ENCODE assay signal across 27 cellular contexts in the genomic region with DNA sequence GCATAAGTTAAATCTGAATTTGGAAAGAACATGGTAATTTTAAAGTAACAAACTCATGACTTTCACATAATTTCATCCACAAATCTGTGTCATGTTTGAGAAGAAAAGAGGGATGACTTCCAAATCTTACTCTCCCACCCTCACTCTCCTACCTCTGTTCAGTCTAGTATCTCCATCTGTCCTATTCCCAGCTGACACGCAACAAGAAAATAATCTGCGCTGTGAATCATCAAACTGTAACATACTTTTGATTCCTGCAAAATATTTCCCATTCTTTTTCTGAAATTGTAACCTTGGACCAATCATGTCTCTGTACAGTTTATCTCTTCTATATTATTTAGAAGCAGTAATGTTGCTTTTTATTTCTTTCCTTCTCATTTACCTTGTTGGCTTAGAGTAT.
A peak's percentile ranks its signal among the peaks of the same experiment; 100 is the strongest.
DNase-seq lines count a peak whose midpoint lies in the region; ATAC-seq, FAIRE-seq and TF ChIP-seq lines count a peak whose summit lies in the region.
"Had no signal": no experiment of that assay in that cellular context is flagged by ENCODE, and none has a peak within 500 bp of the region (broad histone marks: within the 10 kb centered on the region; RNA-seq: fewer than 3 reads in every experiment).

No MANE protein-coding gene starts in this region.

- CTCF ChIA-PET in A549 (lab: Yijun Ruan, JAX): no interaction called here

- H3K23ac ChIP-seq in neuronal stem cell (ENCODE audit: low read depth, low read length, poor library complexity): no peak overlapping the region

- H3K27ac Mint-ChIP-seq in HFFc6 (peak overlapping the region; percentile 51), glutamatergic neuron (ENCODE audit: unreplicated experiment) (peak overlapping the region; percentile 24)
- H3K27ac Mint-ChIP-seq: activated naive CD8-positive, alpha-beta T cell treated with anti-CD3 and anti-CD28 coated beads for 36 hours; activated T-helper 2 cell treated with anti-CD3 and anti-CD28 coated beads, Interferon-gamma antibody, Interleukin-2, Interleukin-4, amounts not matched to agents 10 μg/mL and 5 μg/mL and 100 μg/mL, durations not matched to agents 14 hours and 24 hours and 36 hours; GM23338; stimulated activated naive B cell treated with anti-CD40 and anti-IgM and Interleukin-4, amounts not matched to agents 10 μg/mL and 1 μg/mL and 100 μg/mL, for 72 hours had no signal

- H2BK12ac ChIP-seq in neuronal stem cell (ENCODE audit: low read length): no peak overlapping the region

- H3K4ac ChIP-seq in neuronal stem cell (ENCODE audit: low read length): no peak overlapping the region

- DNase-seq in A549 (ENCODE audit: low read depth in 1 of 2, low spot score in 1 of 2) (no peak), HFFc6 (peak; percentile 46), astrocyte of the spinal cord (ENCODE audit: low read depth, low spot score) (peak; percentile 26), glutamatergic neuron (no peak), activated gamma-delta T cell treated with Interleukin-2 at 50 U/mL for 16 hours (no peak), retina (no peak), neuronal stem cell (ENCODE audit: low spot score) (no peak)
- DNase-seq: activated CD4-positive, alpha-beta T cell treated with anti-CD3 and anti-CD28 coated beads, Interleukin-2, amount 50 U/mL, for 48 hours; activated CD8-positive, alpha-beta memory T cell treated with anti-CD3 and anti-CD28 coated beads, Interleukin-2, amount 50 U/mL, for 48 hours; activated naive CD8-positive, alpha-beta T cell treated with anti-CD3 and anti-CD28 coated beads for 36 hours; colonic mucosa; KBM-7; NCI-H146; NCI-H524 treated with DMSO at 0.1 percent for 48 hours; nucleus accumbens; Peyer's patch; SIG-M5; stimulated activated CD4-positive, alpha-beta T cell treated with anti-CD3 and anti-CD28 coated beads, Interleukin-4, amount 100 ng/mL, for 1 hour; stimulated activated naive B cell treated with anti-CD40 and anti-IgM and Interleukin-4, amounts not matched to agents 10 μg/mL and 1 μg/mL and 100 μg/mL, for 72 hours; T-helper 1 cell had no signal

- no peak overlapping the region for H3K18ac ChIP-seq in neuronal stem cell (ENCODE audit: low read length)

- H2BK120ac ChIP-seq in neuronal stem cell (ENCODE audit: low read depth, low read length): no peak overlapping the region

- no peak overlapping the region for H3K14ac ChIP-seq in neuronal stem cell (ENCODE audit: low read length)

- H3K36me3 Mint-ChIP-seq in HFFc6 (ENCODE audit: low read depth): peaks cover 8% of the 10 kb centered on the region; the same call in 1 of the 2 replicates
- H3K36me3 Mint-ChIP-seq in glutamatergic neuron (ENCODE audit: unreplicated experiment): no peaks in the 10 kb centered on the region

- no peaks in the 10 kb centered on the region for H3K79me1 ChIP-seq in neuronal stem cell (ENCODE audit: low read depth, low read length)

- TF ChIP-seq EP300 in A549 (IDR thresholded peaks at IDR 0.05): no peak

- no peak for FAIRE-seq in A549 (lab: Jason Lieb, UNC)

- WGBS in A549 (ENCODE audit: missing lambda C conversion rate): 84% methylated on average over 2 of the region's 2 CpGs
- no CpG with 5 or more reads among the region's 2 CpGs for WGBS in neuronal stem cell (ENCODE audit: extremely low coverage in 2 of 2, insufficient read length in 2 of 2, insufficient replicate concordance in 1 of 2), 2 donors

- H3K4me3 Mint-ChIP-seq in HFFc6 (peak overlapping the region; percentile 38), glutamatergic neuron (ENCODE audit: unreplicated experiment) (no peak overlapping the region)
- H3K4me3 Mint-ChIP-seq: activated naive CD8-positive, alpha-beta T cell treated with anti-CD3 and anti-CD28 coated beads for 36 hours; GM23338; stimulated activated naive B cell treated with anti-CD40 and anti-IgM and Interleukin-4, amounts not matched to agents 10 μg/mL and 1 μg/mL and 100 μg/mL, for 72 hours had no signal

- H3K4me3 ChIP-seq in A549 (no peak overlapping the region), astrocyte of the spinal cord (ENCODE audit: low read depth, low read length) (no peak overlapping the region), neuronal stem cell (ENCODE audit: low read length in 2 of 2) (no peak overlapping the region)
- H3K4me3 ChIP-seq: BLaER1 treated with 17β-estradiol and CSF1 and Interleukin-3, amounts not matched to agents 10 nM and 100 nM; colonic mucosa; GM23338; lung; Peyer's patch; suprapubic skin had no signal

- H2AFZ ChIP-seq in neuronal stem cell (ENCODE audit: low read length): no peak overlapping the region
- H2AFZ ChIP-seq: GM23338 had no signal

- TF ChIP-seq CTCF in A549 (IDR thresholded peaks at IDR 0.05) (no peak), HFFc6 (IDR thresholded peaks at IDR 0.05) (no peak), astrocyte of the spinal cord (IDR thresholded peaks at IDR 0.05; ENCODE audit: low read depth, low read length) (no peak), glutamatergic neuron (IDR thresholded peaks at IDR 0.05; ENCODE audit: partially characterized antibody, unreplicated experiment) (no peak)

- no peak for ATAC-seq in A549
- ATAC-seq in GM18502 (IDR thresholded peaks at IDR 0.05; ENCODE audit: poor library complexity, unreplicated experiment): no peak
- ATAC-seq: esophagus mucosa; GM23338; stimulated activated naive B cell treated with anti-CD40 and anti-IgM and Interleukin-4, amounts not matched to agents 10 μg/mL and 1 μg/mL and 100 μg/mL, for 72 hours had no signal

- no peak overlapping the region for H4K8ac ChIP-seq in neuronal stem cell (ENCODE audit: low read depth, low read length)

- POLR2A ChIA-PET in A549 (lab: Yijun Ruan, JAX): no interaction called here

- H3K27ac ChIP-seq in A549: no peak overlapping the region
- no peak overlapping the region for H3K27ac ChIP-seq in neuronal stem cell (replicated peaks; ENCODE audit: low read length)
- H3K27ac ChIP-seq: BLaER1 treated with 17β-estradiol and CSF1 and Interleukin-3, amounts not matched to agents 10 nM and 100 nM; colonic mucosa; Peyer's patch; suprapubic skin had no signal

- no peak overlapping the region for H3K9ac ChIP-seq in neuronal stem cell (ENCODE audit: low read depth, low read length, poor library complexity)
- H3K9ac ChIP-seq: BLaER1 treated with 17β-estradiol and CSF1 and Interleukin-3, amounts not matched to agents 10 nM and 100 nM had no signal

- H4K91ac ChIP-seq in neuronal stem cell (ENCODE audit: low read depth, low read length, poor library complexity): no peak overlapping the region

- H3K36me3 ChIP-seq in neuronal stem cell (replicated peaks in 1 of 2; ENCODE audit: control insufficient read depth in 2 of 2, insufficient read depth in 2 of 2, low read length in 2 of 2): peaks cover 0 to 15% of the 10 kb centered on the region in 2 donors
- H3K36me3 ChIP-seq: colonic mucosa had no signal

- TF ChIP-seq POLR2A in A549 (IDR thresholded peaks at IDR 0.05; ENCODE audit: low read length): no peak

- TF ChIP-seq RAD21 in A549 (conservative IDR thresholded peaks at IDR 0.05 in 1 of 2, IDR thresholded peaks at IDR 0.05 in 1 of 2): no peak

- H3K4me1 Mint-ChIP-seq in HFFc6 (ENCODE audit: low read depth): peaks cover 17% of the 10 kb centered on the region
- H3K4me1 Mint-ChIP-seq in glutamatergic neuron (ENCODE audit: low read depth, unreplicated experiment): peaks cover 19% of the 10 kb centered on the region
- H3K4me1 Mint-ChIP-seq: activated naive CD8-positive, alpha-beta T cell treated with anti-CD3 and anti-CD28 coated beads for 36 hours; GM23338; stimulated activated naive B cell treated with anti-CD40 and anti-IgM and Interleukin-4, amounts not matched to agents 10 μg/mL and 1 μg/mL and 100 μg/mL, for 72 hours had no signal

- no peak overlapping the region for H2BK15ac ChIP-seq in neuronal stem cell (ENCODE audit: low read length)

- H3K9me3 ChIP-seq in A549 (no peaks in the 10 kb centered on the region), neuronal stem cell (replicated peaks in 1 of 2; ENCODE audit: control insufficient read depth in 2 of 2, insufficient read depth in 1 of 2, low read depth in 1 of 2, low read length in 2 of 2) (peaks cover 0 to 4% of the 10 kb centered on the region in 2 donors)
- H3K9me3 ChIP-seq: BLaER1 treated with 17β-estradiol and CSF1 and Interleukin-3, amounts not matched to agents 10 nM and 100 nM; colonic mucosa; Peyer's patch; suprapubic skin had no signal

- H3K9me3 Mint-ChIP-seq in HFFc6 (no peaks in the 10 kb centered on the region), glutamatergic neuron (ENCODE audit: unreplicated experiment) (no peaks in the 10 kb centered on the region)
- H3K9me3 Mint-ChIP-seq: activated naive CD8-positive, alpha-beta T cell treated with anti-CD3 and anti-CD28 coated beads for 36 hours; activated T-helper 2 cell treated with anti-CD3 and anti-CD28 coated beads, Interferon-gamma antibody, Interleukin-2, Interleukin-4, amounts not matched to agents 10 μg/mL and 5 μg/mL and 100 μg/mL, durations not matched to agents 14 hours and 24 hours and 36 hours; GM23338; stimulated activated naive B cell treated with anti-CD40 and anti-IgM and Interleukin-4, amounts not matched to agents 10 μg/mL and 1 μg/mL and 100 μg/mL, for 72 hours had no signal

- H2AK5ac ChIP-seq in neuronal stem cell (ENCODE audit: low read depth, low read length): no peak overlapping the region

- in situ Hi-C loops in astrocyte of the spinal cord (cut with HindIII; ENCODE audit: low sequenced_read_pairs): no loop called here

- H2BK5ac ChIP-seq in neuronal stem cell (ENCODE audit: low read length): no peak overlapping the region

- no peak overlapping the region for H3K4me2 ChIP-seq in A549
- H3K4me2 ChIP-seq in neuronal stem cell (ENCODE audit: insufficient read depth, low read length, poor library complexity, severe bottlenecking): no peak overlapping the region
- H3K4me2 ChIP-seq: BLaER1 treated with 17β-estradiol and CSF1 and Interleukin-3, amounts not matched to agents 10 nM and 100 nM; GM23338 had no signal

- H3K27me3 Mint-ChIP-seq in HFFc6 (ENCODE audit: insufficient read depth) (no peaks in the 10 kb centered on the region), glutamatergic neuron (ENCODE audit: unreplicated experiment) (no peaks in the 10 kb centered on the region)
- H3K27me3 Mint-ChIP-seq: activated naive CD8-positive, alpha-beta T cell treated with anti-CD3 and anti-CD28 coated beads for 36 hours; stimulated activated naive B cell treated with anti-CD40 and anti-IgM and Interleukin-4, amounts not matched to agents 10 μg/mL and 1 μg/mL and 100 μg/mL, for 72 hours had no signal

- H3K4me1 ChIP-seq in A549: no peaks in the 10 kb centered on the region
- no peaks in the 10 kb centered on the region for H3K4me1 ChIP-seq in neuronal stem cell (ENCODE audit: control insufficient read depth in 2 of 2, insufficient read depth in 1 of 2, low read depth in 1 of 2, low read length in 2 of 2)
- H3K4me1 ChIP-seq: BLaER1 treated with 17β-estradiol and CSF1 and Interleukin-3, amounts not matched to agents 10 nM and 100 nM; colonic mucosa; Peyer's patch; suprapubic skin had no signal

- H3K27me3 ChIP-seq in neuronal stem cell (ENCODE audit: control insufficient read depth in 3 of 3, insufficient read depth in 3 of 3, low read depth in 1 of 3, low read length in 3 of 3): no peaks in the 10 kb centered on the region
- H3K27me3 ChIP-seq: BLaER1 treated with 17β-estradiol and CSF1 and Interleukin-3, amounts not matched to agents 10 nM and 100 nM; colonic mucosa; Peyer's patch; suprapubic skin had no signal

TF ChIP-seq in A549, 52 proteins besides CTCF, POLR2A, EP300 and RAD21 (continues in another document):
- no peak for TF ChIP-seq TP53 (CRISPR knock-in tag; IDR thresholded peaks at IDR 0.05)
- peak; percentile 29; the same call in 1 of the 2 replicates for TF ChIP-seq PHF8 (IDR thresholded peaks at IDR 0.05; ENCODE audit: borderline replicate concordance, low read depth)

Comparison
In these comparisons a context has a peak if more than half of its experiments do, and no peak if none do; other contexts are left out.
1. DNase-seq: peak in HFFc6 (single experiment) and astrocyte of the spinal cord (single experiment); none in A549 (0 of 2), glutamatergic neuron (single experiment), activated gamma-delta T cell treated with Interleukin-2 at 50 U/mL for 16 hours (single experiment), retina (single experiment) and neuronal stem cell (single experiment).